ENCODE assay signal across 15 cellular contexts in the genomic region with DNA sequence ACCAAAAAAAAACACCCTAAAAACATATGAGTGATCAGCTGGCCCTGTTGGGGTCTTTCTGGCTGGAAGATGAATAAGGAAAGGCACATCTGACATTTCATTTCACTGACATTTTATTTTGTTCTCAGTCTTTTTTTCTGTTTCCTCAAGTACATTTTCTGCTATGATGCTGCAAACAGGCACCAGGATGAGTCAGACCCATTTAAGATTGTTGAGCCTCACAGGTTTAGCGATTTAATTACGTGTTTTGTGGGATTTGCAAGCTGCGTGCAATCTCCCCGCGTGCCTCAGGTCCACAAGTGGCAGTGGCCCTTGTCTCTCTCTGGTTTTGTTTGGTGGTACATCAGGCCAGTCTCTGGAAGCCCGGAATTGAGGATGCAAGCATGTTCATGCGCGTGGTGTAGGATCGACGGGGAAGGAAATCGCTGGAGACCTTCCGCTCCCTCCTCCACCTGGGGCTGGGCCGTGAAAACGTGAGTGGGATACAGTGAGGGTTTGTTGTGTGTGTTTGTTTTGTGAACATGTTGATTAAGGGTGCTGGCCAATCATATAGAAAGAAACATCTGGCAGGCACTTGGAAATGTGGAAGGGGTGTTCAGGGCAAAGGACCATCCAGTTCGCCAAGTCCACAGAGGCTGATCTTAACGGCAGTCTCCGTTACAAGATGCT.
"Had no signal": no experiment of that assay in that cellular context is flagged by ENCODE, and none has a peak within 500 bp of the region (broad histone marks: within the 10 kb centered on the region; RNA-seq: fewer than 3 reads in every experiment).

No MANE protein-coding gene starts in this region.

- H3K4me3 Mint-ChIP-seq: activated CD4-positive, alpha-beta T cell treated with anti-CD3 and anti-CD28 coated beads, Interleukin-2, amount 10 ng/mL, durations not matched to agents 7 days and 5 days; activated naive CD4-positive, alpha-beta T cell treated with anti-CD3 and anti-CD28 coated beads for 36 hours; activated T-helper 17 cell treated with anti-CD3 and anti-CD28 coated beads, Interleukin-2, amount 50 U/mL, for 72 hours; naive thymus-derived CD8-positive, alpha-beta T cell had no signal

- H3K27ac Mint-ChIP-seq: activated CD4-positive, alpha-beta T cell treated with anti-CD3 and anti-CD28 coated beads, Interleukin-2, amount 10 ng/mL, durations not matched to agents 7 days and 5 days; activated naive CD4-positive, alpha-beta T cell treated with anti-CD3 and anti-CD28 coated beads for 36 hours; activated T-helper 17 cell treated with anti-CD3 and anti-CD28 coated beads, Interleukin-2, amount 50 U/mL, for 72 hours; naive thymus-derived CD8-positive, alpha-beta T cell had no signal

- H3K27me3 ChIP-seq: left lung had no signal

- H3K4me1 ChIP-seq: prostate gland had no signal

- H3K4me3 ChIP-seq: heart left ventricle, left lung, mucosa of descending colon, prostate gland had no signal

- H3K36me3 Mint-ChIP-seq: naive thymus-derived CD8-positive, alpha-beta T cell had no signal

- H3K9me3 ChIP-seq: heart left ventricle, left lung, mucosa of descending colon, prostate gland had no signal

- H3K36me3 ChIP-seq: heart left ventricle, left lung, prostate gland had no signal

- H3K9me3 Mint-ChIP-seq: activated CD4-positive, alpha-beta T cell treated with anti-CD3 and anti-CD28 coated beads, Interleukin-2, amount 10 ng/mL, durations not matched to agents 7 days and 5 days; activated naive CD4-positive, alpha-beta T cell treated with anti-CD3 and anti-CD28 coated beads for 36 hours; activated T-helper 17 cell treated with anti-CD3 and anti-CD28 coated beads, Interleukin-2, amount 50 U/mL, for 72 hours; naive thymus-derived CD8-positive, alpha-beta T cell had no signal

- DNase-seq: activated CD4-positive, alpha-beta T cell treated with anti-CD3 and anti-CD28 coated beads, Interleukin-2, amount 10 ng/mL, durations not matched to agents 7 days and 5 days; activated CD4-positive, CD25-positive, alpha-beta regulatory T cell; activated naive CD4-positive, alpha-beta T cell treated with anti-CD3 and anti-CD28 coated beads for 36 hours; activated T-cell treated with anti-CD3 and anti-CD28 coated beads for 4 hours; heart left ventricle; left lung; mucosa of descending colon; naive thymus-derived CD8-positive, alpha-beta T cell; occipital lobe; stimulated activated CD4-positive, alpha-beta T cell treated with anti-CD3 and anti-CD28 coated beads, Interleukin-2, amount 100 ng/mL, for 24 hours; stimulated activated naive CD4-positive, alpha-beta T cell treated with Interleukin-2 at 50 U/mL for 16 hours; T-helper 2 cell; trophoblast cell had no signal

- H3K27ac ChIP-seq: heart left ventricle, left lung, prostate gland had no signal

- H3K4me1 Mint-ChIP-seq: activated T-helper 17 cell treated with anti-CD3 and anti-CD28 coated beads, Interleukin-2, amount 50 U/mL, for 72 hours had no signal
